In the genomic region with DNA sequence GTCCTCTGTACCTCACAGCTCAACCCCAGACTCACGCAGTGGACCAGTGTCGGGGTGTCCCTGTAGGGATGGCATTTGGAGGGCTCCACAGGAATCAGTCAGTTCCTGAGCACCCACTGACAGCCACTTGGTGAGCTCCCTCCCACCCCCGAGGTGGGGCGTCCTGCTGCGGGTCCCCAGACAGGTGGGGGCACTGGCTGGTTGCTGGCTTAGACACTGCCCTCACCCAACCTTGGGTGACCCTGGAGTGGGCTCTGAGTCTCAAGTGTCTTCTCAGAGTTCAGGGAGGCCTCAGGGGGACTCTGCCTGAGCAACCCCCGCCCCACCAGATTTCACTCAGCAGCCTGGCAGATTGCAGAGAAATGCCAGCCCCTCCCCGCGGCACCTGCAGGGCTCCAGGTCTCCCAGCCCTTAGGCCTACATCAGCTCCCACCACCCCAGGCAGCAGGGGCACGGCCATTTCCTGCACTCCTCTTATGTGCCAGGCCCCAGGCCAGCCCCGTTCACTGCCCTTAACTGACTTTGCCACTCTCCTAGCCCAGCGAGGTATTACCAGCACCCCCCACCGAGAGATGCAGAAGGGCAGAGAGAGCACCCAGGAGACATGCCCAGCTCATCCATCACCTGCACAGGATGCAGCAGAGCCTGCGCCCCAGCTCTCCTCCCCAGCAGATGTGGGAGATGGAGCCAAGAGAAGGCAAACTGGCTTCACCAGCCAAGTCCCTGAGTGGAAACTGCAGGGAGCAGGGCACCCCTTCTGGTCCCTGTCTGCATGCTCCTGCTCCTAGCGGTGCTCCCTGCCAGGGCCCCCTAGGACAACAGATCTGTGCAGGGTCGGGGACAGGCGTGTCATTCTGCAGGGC, we compare ENCODE assay signal across 25 cellular contexts. TPM values are rescaled to one million over a fixed set of nuclear protein-coding genes. Genes with fewer than 3 reads are reported as not detected.
DNase-seq lines count a peak whose midpoint lies in the region; ATAC-seq and TF ChIP-seq lines count a peak whose summit lies in the region.
"Had no signal": no experiment of that assay in that cellular context is flagged by ENCODE, and none has a peak within 500 bp of the region (broad histone marks: within the 10 kb centered on the region; RNA-seq: fewer than 3 reads in every experiment).

No MANE protein-coding gene starts in this region.

- no peak overlapping the region for H3K4ac ChIP-seq in neuronal stem cell (ENCODE audit: low read length)

- H4K8ac ChIP-seq in neuronal stem cell (ENCODE audit: low read depth, low read length), result no peak overlapping the region

- peak overlapping the region; percentile 48 for H2AK5ac ChIP-seq in neuronal stem cell (ENCODE audit: low read depth, low read length)

- no peaks in the 10 kb centered on the region for H3K79me2 ChIP-seq in SK-N-SH (ENCODE audit: insufficient read depth)

- WGBS in neuronal stem cell (ENCODE audit: extremely low coverage in 2 of 2, insufficient read length in 2 of 2, insufficient replicate concordance in 1 of 2), 2 donors, result no CpG with 5 or more reads among the region's 16 CpGs
- WGBS in SK-N-SH (ENCODE audit: low lambda C conversion rate), result 90% methylated on average over 9 of the region's 16 CpGs

- H3K27me3 ChIP-seq in CD8-positive, alpha-beta T cell (ENCODE audit: insufficient read depth, low read length), result no peaks in the 10 kb centered on the region
- H3K27me3 ChIP-seq in neuronal stem cell (ENCODE audit: control insufficient read depth in 3 of 3, insufficient read depth in 3 of 3, low read depth in 1 of 3, low read length in 3 of 3), result peaks cover 0 to 65% (median 3%) of the 10 kb centered on the region in 3 experiments
- peaks cover 14% of the 10 kb centered on the region; the same call in 1 of the 2 replicates for H3K27me3 ChIP-seq in SK-N-SH (ENCODE audit: insufficient read depth)
- no peaks in the 10 kb centered on the region for H3K27me3 ChIP-seq in colonic mucosa
- H3K27me3 ChIP-seq: tibial nerve had no signal

- H3K14ac ChIP-seq in neuronal stem cell (ENCODE audit: low read length), result no peak overlapping the region

- peaks cover 4% of the 10 kb centered on the region for H3K4me1 Mint-ChIP-seq in activated CD4-positive, alpha-beta T cell treated with anti-CD3 and anti-CD28 coated beads, Interleukin-2, amount 10 ng/mL, durations not matched to agents 24 days and 14 days
- H3K4me1 Mint-ChIP-seq in activated CD4-positive, alpha-beta T cell treated with anti-CD3 and anti-CD28 coated beads, Interleukin-2, amount 10 ng/mL, durations not matched to agents 7 days and 5 days, result peaks cover 13% of the 10 kb centered on the region
- H3K4me1 Mint-ChIP-seq in CD8-positive, alpha-beta T cell (ENCODE audit: low read depth), result peaks cover 56% of the 10 kb centered on the region
- peaks cover 30 to 56% of the 10 kb centered on the region in 2 donors for H3K4me1 Mint-ChIP-seq in effector memory CD8-positive, alpha-beta T cell (ENCODE audit: low read depth in 2 of 2)

- H3K4me3 Mint-ChIP-seq in activated CD4-positive, alpha-beta T cell treated with anti-CD3 and anti-CD28 coated beads, Interleukin-2, amount 10 ng/mL, durations not matched to agents 24 days and 14 days, result peak overlapping the region; percentile 75
- H3K4me3 Mint-ChIP-seq in activated CD4-positive, alpha-beta T cell treated with anti-CD3 and anti-CD28 coated beads, Interleukin-2, amount 10 ng/mL, durations not matched to agents 7 days and 5 days, result no peak overlapping the region
- H3K4me3 Mint-ChIP-seq in CD8-positive, alpha-beta T cell, result peak overlapping the region; percentile 63
- H3K4me3 Mint-ChIP-seq in effector memory CD8-positive, alpha-beta T cell, result peak overlapping the region; percentile 75 to 88

- peaks cover 3% of the 10 kb centered on the region for H3K79me1 ChIP-seq in neuronal stem cell (ENCODE audit: low read depth, low read length)

- no peak overlapping the region for H3K27ac ChIP-seq in CD8-positive, alpha-beta T cell (ENCODE audit: low read depth, low read length)
- H3K27ac ChIP-seq in neuronal stem cell (replicated peaks; ENCODE audit: low read length) (no peak overlapping the region), SK-N-SH (ENCODE audit: low read depth in 2 of 2, low read length in 1 of 2) (no peak overlapping the region), colonic mucosa (no peak overlapping the region)
- H3K27ac ChIP-seq: left ventricle myocardium inferior, sigmoid colon, tibial nerve, WERI-Rb-1 had no signal

- no peak overlapping the region for H2BK12ac ChIP-seq in neuronal stem cell (ENCODE audit: low read length)

- H2AFZ ChIP-seq in neuronal stem cell (ENCODE audit: low read length) (no peak overlapping the region), SK-N-SH (ENCODE audit: low read depth) (no peak overlapping the region)

- POLR2A ChIA-PET in activated CD4-positive, alpha-beta T cell treated with anti-CD3 and anti-CD28 coated beads, Interleukin-2, amount 10 ng/mL, durations not matched to agents 7 days and 5 days (lab: Charles Lee), result no interaction called here
- POLR2A ChIA-PET in CD8-positive, alpha-beta T cell (lab: Charles Lee), result no interaction called here
- POLR2A ChIA-PET in SK-N-SH (lab: Yijun Ruan, JAX), result no interaction called here

- H3K4me1 ChIP-seq in CD8-positive, alpha-beta T cell (ENCODE audit: insufficient read depth, low read length), result peaks cover 68% of the 10 kb centered on the region
- H3K4me1 ChIP-seq in neuronal stem cell (ENCODE audit: control insufficient read depth in 2 of 2, insufficient read depth in 1 of 2, low read depth in 1 of 2, low read length in 2 of 2) (peaks cover 12 to 20% of the 10 kb centered on the region in 2 donors), SK-N-SH (ENCODE audit: control insufficient read depth in 1 of 2, insufficient read depth in 2 of 2, low read depth in 1 of 2, low read length in 1 of 2) (peaks cover 0 to 5% of the 10 kb centered on the region in 2 experiments; a peak in 1 of 4 replicates), colonic mucosa (peaks cover 3% of the 10 kb centered on the region)

- H2BK120ac ChIP-seq in neuronal stem cell (ENCODE audit: low read depth, low read length), result no peak overlapping the region

- no peak overlapping the region for H3K4me3 ChIP-seq in CD8-positive, alpha-beta T cell (ENCODE audit: low read depth, low read length)
- H3K4me3 ChIP-seq in neuronal stem cell (ENCODE audit: low read length in 2 of 2) (no peak overlapping the region), SK-N-SH (ENCODE audit: low read depth in 2 of 2, low read length in 1 of 2) (no peak overlapping the region), colonic mucosa (no peak overlapping the region)
- H3K4me3 ChIP-seq: left ventricle myocardium inferior, sigmoid colon had no signal

- no peak overlapping the region for H4K91ac ChIP-seq in neuronal stem cell (ENCODE audit: low read depth, low read length, poor library complexity)

- H3K27ac Mint-ChIP-seq in activated CD4-positive, alpha-beta T cell treated with anti-CD3 and anti-CD28 coated beads, Interleukin-2, amount 10 ng/mL, durations not matched to agents 24 days and 14 days, result no peak overlapping the region
- no peak overlapping the region for H3K27ac Mint-ChIP-seq in activated CD4-positive, alpha-beta T cell treated with anti-CD3 and anti-CD28 coated beads, Interleukin-2, amount 10 ng/mL, durations not matched to agents 7 days and 5 days
- peak overlapping the region; percentile 41 for H3K27ac Mint-ChIP-seq in CD8-positive, alpha-beta T cell
- H3K27ac Mint-ChIP-seq in effector memory CD8-positive, alpha-beta T cell, result peak overlapping the region in 1 of 2 donors; percentile 84

- H3K36me3 ChIP-seq in CD8-positive, alpha-beta T cell (ENCODE audit: insufficient read depth, low read length), result no peaks in the 10 kb centered on the region
- no peaks in the 10 kb centered on the region for H3K36me3 ChIP-seq in neuronal stem cell (replicated peaks in 1 of 2; ENCODE audit: control insufficient read depth in 2 of 2, insufficient read depth in 2 of 2, low read length in 2 of 2)
- no peaks in the 10 kb centered on the region for H3K36me3 ChIP-seq in SK-N-SH (replicated peaks in 1 of 2; ENCODE audit: control insufficient read depth in 1 of 2, insufficient read depth in 2 of 2, low read length in 1 of 2)
- H3K36me3 ChIP-seq in colonic mucosa, result no peaks in the 10 kb centered on the region
- H3K36me3 ChIP-seq: left ventricle myocardium inferior, sigmoid colon, WERI-Rb-1 had no signal

- H3K9me3 Mint-ChIP-seq in activated CD4-positive, alpha-beta T cell treated with anti-CD3 and anti-CD28 coated beads, Interleukin-2, amount 10 ng/mL, durations not matched to agents 24 days and 14 days, result no peaks in the 10 kb centered on the region
- H3K9me3 Mint-ChIP-seq in activated CD4-positive, alpha-beta T cell treated with anti-CD3 and anti-CD28 coated beads, Interleukin-2, amount 10 ng/mL, durations not matched to agents 7 days and 5 days, result no peaks in the 10 kb centered on the region
- H3K9me3 Mint-ChIP-seq in CD8-positive, alpha-beta T cell, result no peaks in the 10 kb centered on the region
- H3K9me3 Mint-ChIP-seq in effector memory CD8-positive, alpha-beta T cell, result no peaks in the 10 kb centered on the region

- no peak for DNase-seq in activated CD4-positive, alpha-beta T cell treated with anti-CD3 and anti-CD28 coated beads, Interleukin-2, amount 10 ng/mL, durations not matched to agents 24 days and 14 days
- no peak for DNase-seq in activated CD4-positive, alpha-beta T cell treated with anti-CD3 and anti-CD28 coated beads, Interleukin-2, amount 10 ng/mL, durations not matched to agents 7 days and 5 days
- DNase-seq in CD8-positive, alpha-beta T cell, result peak in 1 of 7 experiments; percentile 23
- no peak for DNase-seq in effector memory CD8-positive, alpha-beta T cell
- DNase-seq in neuronal stem cell (ENCODE audit: low spot score), result no peak
- no peak for DNase-seq in SK-N-SH
- DNase-seq in colonic mucosa, result no peak
- DNase-seq: 8988T; activated CD4-positive, alpha-beta T cell treated with anti-CD3 and anti-CD28 coated beads, Interleukin-2, amount 50 U/mL, for 48 hours; amygdala; C1 segment of cervical spinal cord; cerebellar nuclear complex; DMS53; head of caudate nucleus; left ventricle myocardium inferior; NCI-H2227 treated with DMSO at 0.1 percent for 48 hours; NCI-H774; SHP77; sigmoid colon; stimulated activated naive CD4-positive, alpha-beta T cell treated with Interleukin-2 at 50 U/mL for 16 hours; T-helper 2 cell; WERI-Rb-1 had no signal

- H3K9me3 ChIP-seq in CD8-positive, alpha-beta T cell (ENCODE audit: low read length), result no peaks in the 10 kb centered on the region
- H3K9me3 ChIP-seq in neuronal stem cell (replicated peaks in 1 of 2; ENCODE audit: control insufficient read depth in 2 of 2, insufficient read depth in 1 of 2, low read depth in 1 of 2, low read length in 2 of 2), result peaks cover 0 to 4% of the 10 kb centered on the region in 2 donors
- no peaks in the 10 kb centered on the region for H3K9me3 ChIP-seq in SK-N-SH
- no peaks in the 10 kb centered on the region for H3K9me3 ChIP-seq in colonic mucosa
- H3K9me3 ChIP-seq: left ventricle myocardium inferior, sigmoid colon, tibial nerve had no signal

- CTCF ChIA-PET in activated CD4-positive, alpha-beta T cell treated with anti-CD3 and anti-CD28 coated beads, Interleukin-2, amount 10 ng/mL, durations not matched to agents 7 days and 5 days (lab: Charles Lee), result interaction anchor here (0.9 to 3.8 kb wide), 3 partner anchors 10 to 20 kb away, joined by 3 to 13 read pairs (median 3); no protein-coding TSS in a partner anchor
- CTCF ChIA-PET in CD8-positive, alpha-beta T cell (lab: Charles Lee), result interaction anchor here (1.8 kb wide), 1 partner anchor 31 kb away, joined by 7 read pairs; no protein-coding TSS in a partner anchor
- CTCF ChIA-PET in SK-N-SH (lab: Yijun Ruan, JAX), result interaction anchor here (1.0 to 41.0 kb wide), 2 partner anchors 20 to 28 kb away, joined by 3 to 642 read pairs; no protein-coding TSS in a partner anchor

- no peaks in the 10 kb centered on the region for H3K9me2 ChIP-seq in SK-N-SH

- H2BK5ac ChIP-seq in neuronal stem cell (ENCODE audit: low read length), result no peak overlapping the region

- no peak overlapping the region for H3K23ac ChIP-seq in neuronal stem cell (ENCODE audit: low read depth, low read length, poor library complexity)

- no peak for TF ChIP-seq CTCF in CD8-positive, alpha-beta T cell (IDR thresholded peaks at IDR 0.05)
- no peak for TF ChIP-seq CTCF in SK-N-SH (IDR thresholded peaks at IDR 0.05)
- TF ChIP-seq CTCF in colonic mucosa (IDR thresholded peaks at IDR 0.05), result no peak

- no peaks in the 10 kb centered on the region for H3F3A ChIP-seq in SK-N-SH (replicated peaks; ENCODE audit: insufficient read depth)

- H3K4me2 ChIP-seq in neuronal stem cell (ENCODE audit: insufficient read depth, low read length, poor library complexity, severe bottlenecking) (no peak overlapping the region), SK-N-SH (no peak overlapping the region)

- intact Hi-C loops in activated CD4-positive, alpha-beta T cell treated with anti-CD3 and anti-CD28 coated beads, Interleukin-2, amount 10 ng/mL, durations not matched to agents 24 days and 14 days (cut with micrococcal nuclease), result no loop called here
- intact Hi-C loops in CD8-positive, alpha-beta T cell (cut with DNase I, micrococcal nuclease), result loop anchor here (5.0 to 10.0 kb wide), 5 partner anchors 37 to 1517 kb away; a partner anchor contains a TSS
- intact Hi-C loops in colonic mucosa (cut with DNase I), result no loop called here

- TF ChIP-seq RAD21 in SK-N-SH (IDR thresholded peaks at IDR 0.05; ENCODE audit: low read length), result no peak

- H3K9ac ChIP-seq in neuronal stem cell (ENCODE audit: low read depth, low read length, poor library complexity), result no peak overlapping the region
- no peak overlapping the region for H3K9ac ChIP-seq in SK-N-SH
- no peak overlapping the region for H3K9ac ChIP-seq in colonic mucosa (ENCODE audit: low read depth in 2 of 2, low read length in 2 of 2)

- no peaks in the 10 kb centered on the region for H4K20me1 ChIP-seq in SK-N-SH (ENCODE audit: insufficient read depth)

- H3K36me3 Mint-ChIP-seq in activated CD4-positive, alpha-beta T cell treated with anti-CD3 and anti-CD28 coated beads, Interleukin-2, amount 10 ng/mL, durations not matched to agents 24 days and 14 days (ENCODE audit: low read depth), result peaks cover 1% of the 10 kb centered on the region
- no peaks in the 10 kb centered on the region for H3K36me3 Mint-ChIP-seq in activated CD4-positive, alpha-beta T cell treated with anti-CD3 and anti-CD28 coated beads, Interleukin-2, amount 10 ng/mL, durations not matched to agents 7 days and 5 days (ENCODE audit: low read depth)
- H3K36me3 Mint-ChIP-seq in CD8-positive, alpha-beta T cell, result peaks cover 14% of the 10 kb centered on the region
- peaks cover 44% of the 10 kb centered on the region for H3K36me3 Mint-ChIP-seq in effector memory CD8-positive, alpha-beta T cell (ENCODE audit: insufficient read depth)

- no peak for TF ChIP-seq EP300 in SK-N-SH (IDR thresholded peaks at IDR 0.05; ENCODE audit: borderline replicate concordance in 1 of 2, low read depth in 1 of 2, low read length in 1 of 2)

- ATAC-seq in CD8-positive, alpha-beta T cell, result no peak
- no peak for ATAC-seq in effector memory CD8-positive, alpha-beta T cell (replicated peaks)
- ATAC-seq in GM19023 (IDR thresholded peaks at IDR 0.05; ENCODE audit: unreplicated experiment), result no peak

- peak overlapping the region; percentile 1 for H3K18ac ChIP-seq in neuronal stem cell (ENCODE audit: low read length)

- peak overlapping the region; percentile 45 for H2BK15ac ChIP-seq in neuronal stem cell (ENCODE audit: low read length)

- peaks cover 3% of the 10 kb centered on the region for H3K27me3 Mint-ChIP-seq in activated CD4-positive, alpha-beta T cell treated with anti-CD3 and anti-CD28 coated beads, Interleukin-2, amount 10 ng/mL, durations not matched to agents 24 days and 14 days
- H3K27me3 Mint-ChIP-seq in activated CD4-positive, alpha-beta T cell treated with anti-CD3 and anti-CD28 coated beads, Interleukin-2, amount 10 ng/mL, durations not matched to agents 7 days and 5 days, result no peaks in the 10 kb centered on the region
- H3K27me3 Mint-ChIP-seq in CD8-positive, alpha-beta T cell (ENCODE audit: low read depth), result no peaks in the 10 kb centered on the region
- H3K27me3 Mint-ChIP-seq in effector memory CD8-positive, alpha-beta T cell, result no peaks in the 10 kb centered on the region

RNA-seq across cellular contexts. Expression of a gene that starts 2.4 kb away (rescaled TPM):
- 22.7 and 23.6 TPM in 2 replicates for total RNA-seq in activated CD4-positive, alpha-beta T cell treated with anti-CD3 and anti-CD28 coated beads, Interleukin-2, amount 10 ng/mL, durations not matched to agents 24 days and 14 days
- 10 to 100 TPM; 29.7 to 30.6 TPM for total RNA-seq in activated CD4-positive, alpha-beta T cell treated with anti-CD3 and anti-CD28 coated beads, Interleukin-2, amount 10 ng/mL, durations not matched to agents 7 days and 5 days
- total RNA-seq in CD8-positive, alpha-beta T cell, result 10 to 100 TPM; 47.6 to 49.3 TPM
- polyA plus RNA-seq in neuronal stem cell (2013, experiment 1 of 2), result 14.6 TPM
- polyA plus RNA-seq in neuronal stem cell (2013, experiment 2 of 2), result 14.4 TPM
- 1.3 TPM in 2 replicates for polyA plus RNA-seq in SK-N-SH (2012; rRNA removed)
- polyA plus RNA-seq in SK-N-SH (2012; cell fraction: cytosol; rRNA removed), result 0.86 and 1.4 TPM in 2 replicates
- polyA plus RNA-seq in SK-N-SH (2012; cell fraction: nucleus; rRNA removed), result 2.5 and 2.6 TPM in 2 replicates
- total RNA-seq in colonic mucosa, result 10 to 100 TPM; 21.2 to 45.8 TPM

RNA-seq across cellular contexts. Expression of a gene that starts 48.0 kb away (rescaled TPM):
- 0.12 and 0.36 TPM in 2 replicates for total RNA-seq in activated CD4-positive, alpha-beta T cell treated with anti-CD3 and anti-CD28 coated beads, Interleukin-2, amount 10 ng/mL, durations not matched to agents 24 days and 14 days
- under 1 TPM; 0.30 to 0.37 TPM for total RNA-seq in activated CD4-positive, alpha-beta T cell treated with anti-CD3 and anti-CD28 coated beads, Interleukin-2, amount 10 ng/mL, durations not matched to agents 7 days and 5 days
- total RNA-seq in CD8-positive, alpha-beta T cell, result 10 to 100 TPM; 14.4 to 15.4 TPM
- 4.1 TPM for polyA plus RNA-seq in neuronal stem cell (2013, experiment 1 of 2)
- polyA plus RNA-seq in neuronal stem cell (2013, experiment 2 of 2), result 4.2 TPM
- polyA plus RNA-seq in SK-N-SH (2012; rRNA removed), result 0.05 and 0.08 TPM in 2 replicates
- 0.09 TPM in 1 of 2 replicates, not detected in the other for polyA plus RNA-seq in SK-N-SH (2012; cell fraction: cytosol; rRNA removed)
- polyA plus RNA-seq in SK-N-SH (2012; cell fraction: nucleus; rRNA removed), result 0.20 and 0.38 TPM in 2 replicates
- total RNA-seq in colonic mucosa, result 10 to 100 TPM; 38.4 to 69.9 TPM
- total RNA-seq: left ventricle myocardium inferior, OCI-LY7 had no signal

Comparison
In these comparisons a context has a peak if more than half of its experiments do, and no peak if none do; other contexts are left out.
1. RNA of a gene that starts 48.0 kb away (total RNA-seq): 38.4 to 69.9 TPM in colonic mucosa and 14.4 to 15.4 TPM in CD8-positive, alpha-beta T cell; 0.30 to 0.37 TPM in activated CD4-positive, alpha-beta T cell treated with anti-CD3 and anti-CD28 coated beads, Interleukin-2, amount 10 ng/mL, durations not matched to agents 7 days and 5 days and 0.12 to 0.36 TPM in activated CD4-positive, alpha-beta T cell treated with anti-CD3 and anti-CD28 coated beads, Interleukin-2, amount 10 ng/mL, durations not matched to agents 24 days and 14 days; every median in the first group is over 10 times any median in the second.
2. intact Hi-C loops: an anchor here in CD8-positive, alpha-beta T cell (5.0 to 10.0 kb wide); none called in activated CD4-positive, alpha-beta T cell treated with anti-CD3 and anti-CD28 coated beads, Interleukin-2, amount 10 ng/mL, durations not matched to agents 24 days and 14 days and colonic mucosa.